Comparison of ENCODE assay signal across 11 cellular contexts in the genomic region with DNA sequence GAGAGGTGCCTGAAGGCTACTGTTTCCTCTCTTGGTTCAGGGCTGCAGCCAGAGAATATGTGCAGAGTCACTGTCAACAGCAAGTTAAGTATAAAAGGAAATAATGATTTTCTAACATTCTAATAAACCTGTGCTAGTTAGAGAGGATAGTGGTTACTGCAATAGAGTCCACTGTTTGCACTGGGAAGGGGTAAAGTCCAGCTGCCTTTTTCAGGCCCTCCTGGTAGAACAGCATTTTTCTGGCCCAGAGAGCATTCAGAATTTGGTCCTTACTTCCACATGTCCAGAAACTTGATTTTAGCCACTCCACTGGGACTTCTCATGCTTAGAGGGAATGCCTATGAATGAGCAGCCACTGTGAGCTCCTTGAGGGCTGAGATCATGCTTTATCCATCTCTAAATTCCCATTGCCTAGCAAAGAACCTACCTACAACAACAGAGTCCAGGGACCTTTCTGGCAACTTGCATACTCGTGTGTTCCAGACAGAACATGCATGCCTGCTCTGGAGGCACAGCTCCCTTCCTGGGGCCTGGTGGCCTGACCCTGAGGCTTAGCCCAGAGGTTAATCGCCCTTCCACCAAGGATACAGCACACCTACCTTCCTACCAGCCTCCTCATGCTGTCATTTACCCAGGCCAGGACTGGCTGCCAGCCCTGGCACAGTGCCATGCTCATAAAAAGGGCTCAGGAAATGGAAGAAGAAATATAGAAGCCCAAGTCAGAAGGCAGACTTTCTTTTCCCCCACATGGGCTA. TPM values are rescaled to one million over a fixed set of nuclear protein-coding genes. Genes with fewer than 3 reads are reported as not detected.
DNase-seq lines count a peak whose midpoint lies in the region; ATAC-seq and TF ChIP-seq lines count a peak whose summit lies in the region.
"Had no signal": no experiment of that assay in that cellular context is flagged by ENCODE, and none has a peak within 500 bp of the region (broad histone marks: within the 10 kb centered on the region; RNA-seq: fewer than 3 reads in every experiment).

No MANE protein-coding gene starts in this region.

- peaks cover 13% of the 10 kb centered on the region for H3K9me3 ChIP-seq in psoas muscle
- H3K9me3 ChIP-seq: neutrophil had no signal

- DNase-seq in EH (ENCODE audit: low read depth) (peak; percentile 58), NCI-H2196 (lab: John Stamatoyannopoulos, UW; ENCODE audit: unreplicated experiment) (peak; percentile 93), epithelial cell of esophagus (ENCODE audit: low read depth) (peak; percentile 36), psoas muscle (peak; percentile 29 to 64), T-helper 9 cell (no peak), NCI-H524 treated with DMSO at 0.1 percent for 48 hours (lab: John Stamatoyannopoulos, UW) (no peak)
- DNase-seq in activated effector memory CD4-positive, alpha-beta T cell treated with anti-CD3 and anti-CD28 coated beads, Interleukin-2, amount 50 U/mL, for 16 hours = no peak
- DNase-seq in activated T-cell treated with anti-CD3 and anti-CD28 coated beads, Interleukin-2, amount 50 U/mL, for 48 hours = no peak

- H3K36me3 ChIP-seq in psoas muscle (ENCODE audit: insufficient read depth in 1 of 2, low read depth in 1 of 2) = no peaks in the 10 kb centered on the region
- H3K36me3 ChIP-seq: neutrophil, tibial nerve had no signal

- intact Hi-C loops in psoas muscle (cut with DNase I) = no loop called here

- no peaks in the 10 kb centered on the region for H3K27me3 ChIP-seq in psoas muscle (ENCODE audit: insufficient read depth in 3 of 3, low read length in 2 of 3)
- H3K27me3 ChIP-seq: neutrophil, tibial nerve had no signal

- H3K4me3 ChIP-seq in epithelial cell of esophagus (ENCODE audit: low read length) (no peak overlapping the region), psoas muscle (no peak overlapping the region)
- H3K4me3 ChIP-seq: GM12878, tibial nerve had no signal

- WGBS in psoas muscle, 3 donors = 28 to 51% (median 37%) methylated on average over 2 of the region's 2 CpGs

- ATAC-seq in psoas muscle = peak; percentile 63 to 75 (median 72)
- ATAC-seq: GM12878 had no signal

- TF ChIP-seq CTCF in epithelial cell of esophagus (IDR thresholded peaks at IDR 0.05; ENCODE audit: insufficient read depth, low read depth, low read length, missing control alignments) (no peak), psoas muscle (IDR thresholded peaks at IDR 0.05) (no peak)

- H3K4me1 ChIP-seq in psoas muscle = peaks cover 9% of the 10 kb centered on the region

- peak overlapping the region; percentile 71 for H3K27ac ChIP-seq in psoas muscle
- H3K27ac ChIP-seq: neutrophil had no signal

RNA-seq across cellular contexts. Expression of gene ATP13A3, which starts 50.3 kb away (rescaled TPM):
- total RNA-seq in psoas muscle = 10 to 100 TPM; 29.0 to 72.7 (median 50.3) TPM
- polyA plus RNA-seq in psoas muscle = 10 to 100 TPM; 10.4 to 59.1 (median 25.3) TPM

Comparison
In these comparisons a context has a peak if more than half of its experiments do, and no peak if none do; other contexts are left out.
1. DNase-seq: peak in EH (single experiment), NCI-H2196 (single experiment), epithelial cell of esophagus (single experiment) and psoas muscle (2 of 2); none in T-helper 9 cell (single experiment), activated effector memory CD4-positive, alpha-beta T cell treated with anti-CD3 and anti-CD28 coated beads, Interleukin-2, amount 50 U/mL, for 16 hours (single experiment), activated T-cell treated with anti-CD3 and anti-CD28 coated beads, Interleukin-2, amount 50 U/mL, for 48 hours (0 of 2) and NCI-H524 treated with DMSO at 0.1 percent for 48 hours (single experiment).